Comparison of ENCODE assay signal across 2 cellular contexts in the genomic region with DNA sequence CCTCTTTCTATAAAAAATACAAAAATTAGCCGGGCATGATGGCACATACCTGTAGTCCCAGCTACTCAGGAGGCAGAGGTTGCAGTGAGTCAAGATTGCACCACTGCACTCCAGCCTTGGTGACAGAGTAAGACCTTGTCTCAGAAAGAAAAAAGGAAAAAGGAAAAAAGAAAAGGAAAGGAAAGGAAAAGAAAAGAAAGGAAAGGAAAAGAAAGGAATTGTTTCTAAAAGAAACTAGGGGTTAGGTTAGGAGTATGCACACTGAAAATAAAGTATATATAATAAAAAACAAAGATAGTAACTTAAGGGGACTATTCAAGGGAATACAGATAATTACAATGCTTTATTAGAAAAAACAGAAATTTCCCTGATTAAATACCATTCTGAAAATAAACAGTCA.
TF ChIP-seq lines count a peak whose summit lies in the region.

No MANE protein-coding gene starts in this region.

TF ChIP-seq in GM23338, 12 proteins besides CTCF, POLR2A, EP300 and RAD21:
- TF ChIP-seq ZNF114 (CRISPR knock-in tag; IDR thresholded peaks at IDR 0.05) = no peak
- TF ChIP-seq, protein P1, sequence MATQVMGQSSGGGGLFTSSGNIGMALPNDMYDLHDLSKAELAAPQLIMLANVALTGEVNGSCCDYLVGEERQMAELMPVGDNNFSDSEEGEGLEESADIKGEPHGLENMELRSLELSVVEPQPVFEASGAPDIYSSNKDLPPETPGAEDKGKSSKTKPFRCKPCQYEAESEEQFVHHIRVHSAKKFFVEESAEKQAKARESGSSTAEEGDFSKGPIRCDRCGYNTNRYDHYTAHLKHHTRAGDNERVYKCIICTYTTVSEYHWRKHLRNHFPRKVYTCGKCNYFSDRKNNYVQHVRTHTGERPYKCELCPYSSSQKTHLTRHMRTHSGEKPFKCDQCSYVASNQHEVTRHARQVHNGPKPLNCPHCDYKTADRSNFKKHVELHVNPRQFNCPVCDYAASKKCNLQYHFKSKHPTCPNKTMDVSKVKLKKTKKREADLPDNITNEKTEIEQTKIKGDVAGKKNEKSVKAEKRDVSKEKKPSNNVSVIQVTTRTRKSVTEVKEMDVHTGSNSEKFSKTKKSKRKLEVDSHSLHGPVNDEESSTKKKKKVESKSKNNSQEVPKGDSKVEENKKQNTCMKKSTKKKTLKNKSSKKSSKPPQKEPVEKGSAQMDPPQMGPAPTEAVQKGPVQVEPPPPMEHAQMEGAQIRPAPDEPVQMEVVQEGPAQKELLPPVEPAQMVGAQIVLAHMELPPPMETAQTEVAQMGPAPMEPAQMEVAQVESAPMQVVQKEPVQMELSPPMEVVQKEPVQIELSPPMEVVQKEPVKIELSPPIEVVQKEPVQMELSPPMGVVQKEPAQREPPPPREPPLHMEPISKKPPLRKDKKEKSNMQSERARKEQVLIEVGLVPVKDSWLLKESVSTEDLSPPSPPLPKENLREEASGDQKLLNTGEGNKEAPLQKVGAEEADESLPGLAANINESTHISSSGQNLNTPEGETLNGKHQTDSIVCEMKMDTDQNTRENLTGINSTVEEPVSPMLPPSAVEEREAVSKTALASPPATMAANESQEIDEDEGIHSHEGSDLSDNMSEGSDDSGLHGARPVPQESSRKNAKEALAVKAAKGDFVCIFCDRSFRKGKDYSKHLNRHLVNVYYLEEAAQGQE (IDR thresholded peaks at IDR 0.05; ENCODE audit: unreplicated experiment) = no peak
- TF ChIP-seq CREB1 (CRISPR knock-in tag; IDR thresholded peaks at IDR 0.05; ENCODE audit: low read depth) = no peak
- TF ChIP-seq, protein P2, sequence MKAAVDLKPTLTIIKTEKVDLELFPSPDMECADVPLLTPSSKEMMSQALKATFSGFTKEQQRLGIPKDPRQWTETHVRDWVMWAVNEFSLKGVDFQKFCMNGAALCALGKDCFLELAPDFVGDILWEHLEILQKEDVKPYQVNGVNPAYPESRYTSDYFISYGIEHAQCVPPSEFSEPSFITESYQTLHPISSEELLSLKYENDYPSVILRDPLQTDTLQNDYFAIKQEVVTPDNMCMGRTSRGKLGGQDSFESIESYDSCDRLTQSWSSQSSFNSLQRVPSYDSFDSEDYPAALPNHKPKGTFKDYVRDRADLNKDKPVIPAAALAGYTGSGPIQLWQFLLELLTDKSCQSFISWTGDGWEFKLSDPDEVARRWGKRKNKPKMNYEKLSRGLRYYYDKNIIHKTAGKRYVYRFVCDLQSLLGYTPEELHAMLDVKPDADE (IDR thresholded peaks at IDR 0.05) = no peak
- TF ChIP-seq JUNB (IDR thresholded peaks at IDR 0.05; ENCODE audit: unreplicated experiment) = no peak
- TF ChIP-seq ZNF331 (CRISPR knock-in tag; IDR thresholded peaks at IDR 0.05; ENCODE audit: low read depth) = no peak
- TF ChIP-seq NANOG (IDR thresholded peaks at IDR 0.05; ENCODE audit: borderline replicate concordance) = no peak
- TF ChIP-seq EZH2 (IDR thresholded peaks at IDR 0.05; ENCODE audit: low read depth, unreplicated experiment) = no peak
- TF ChIP-seq STAT1 (IDR thresholded peaks at IDR 0.05; ENCODE audit: unreplicated experiment) = no peak
- TF ChIP-seq POLR2AphosphoS5 (IDR thresholded peaks at IDR 0.05; ENCODE audit: low read depth) = no peak

TF ChIP-seq in H1, 55 proteins besides CTCF, POLR2A, EP300 and RAD21:
- TF ChIP-seq PHF8 (conservative IDR thresholded peaks at IDR 0.05; ENCODE audit: low read depth, low read length) (no peak), TAF1 (IDR thresholded peaks at IDR 0.05; ENCODE audit: low read depth, low read length) (no peak), ASH2L (IDR thresholded peaks at IDR 0.05; ENCODE audit: low read length) (no peak), YY1 (IDR thresholded peaks at IDR 0.05; ENCODE audit: low read depth, low read length) (no peak), ATF2 (IDR thresholded peaks at IDR 0.05; ENCODE audit: low read length) (no peak), EGR1 (IDR thresholded peaks at IDR 0.05; ENCODE audit: borderline replicate concordance, low read depth, low read length) (no peak), NRF1 (IDR thresholded peaks at IDR 0.05; ENCODE audit: low read depth, low read length) (no peak), TBP (IDR thresholded peaks at IDR 0.05; ENCODE audit: low read depth, low read length) (no peak)
